ENCODE assay signal across 9 cellular contexts in the genomic region with DNA sequence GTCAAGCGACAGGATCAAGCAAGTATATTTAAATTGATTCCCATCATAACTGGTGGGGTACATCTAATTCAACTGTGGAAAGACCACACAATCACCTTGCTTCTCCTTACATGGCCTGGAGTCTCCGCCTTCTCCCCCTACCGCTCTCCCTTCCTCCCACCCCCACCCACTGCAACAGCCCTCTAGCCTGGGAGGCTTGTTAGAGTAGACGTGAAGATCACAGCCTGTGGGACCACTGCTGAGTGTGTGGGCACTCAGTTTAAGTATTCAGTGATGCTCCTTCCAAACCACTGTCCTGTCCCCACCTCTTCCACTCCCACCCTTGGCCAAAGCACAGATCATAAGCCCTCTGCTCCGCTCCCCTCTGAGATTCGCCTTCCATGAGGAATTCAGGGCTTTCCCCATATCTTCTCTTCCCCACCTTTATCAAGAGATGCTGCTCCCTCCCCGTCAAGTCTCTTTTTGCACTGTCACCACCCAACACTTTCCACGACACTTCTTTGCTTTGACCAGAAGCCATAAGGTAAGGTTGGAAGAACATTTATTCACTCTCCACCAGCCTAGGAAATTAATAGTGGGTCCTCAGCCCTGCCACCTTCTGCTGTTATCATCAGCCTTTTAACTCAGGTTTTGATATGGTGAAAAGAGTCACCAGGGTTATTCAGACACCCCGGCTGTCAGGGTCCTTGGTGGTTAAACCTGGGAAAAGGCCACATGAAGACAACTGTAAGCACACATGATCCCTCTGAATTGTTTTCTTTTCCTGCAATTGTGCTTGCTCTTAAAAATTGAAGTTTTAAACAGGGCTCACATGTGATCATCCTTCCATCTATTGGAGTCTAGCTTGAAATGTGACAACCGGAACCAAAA. TPM values are rescaled to one million over a fixed set of nuclear protein-coding genes. Genes with fewer than 3 reads are reported as not detected.
DNase-seq lines count a peak whose midpoint lies in the region; ATAC-seq and TF ChIP-seq lines count a peak whose summit lies in the region.
"Had no signal": no experiment of that assay in that cellular context is flagged by ENCODE, and none has a peak within 500 bp of the region (broad histone marks: within the 10 kb centered on the region; RNA-seq: fewer than 3 reads in every experiment).

No MANE protein-coding gene starts in this region.

- POLR2A ChIA-PET in GM10248 (lab: Yijun Ruan, JAX), result no interaction called here

- CTCF ChIA-PET in GM10248 (lab: Yijun Ruan, JAX), result interaction anchor here (0.7 to 1.6 kb wide), 5 partner anchors 13 to 35 kb away, joined by 3 to 6 read pairs (median 3); no protein-coding TSS in a partner anchor

- H3K27me3 Mint-ChIP-seq in CD4-positive, CD25-positive, alpha-beta regulatory T cell, result no peaks in the 10 kb centered on the region
- no peaks in the 10 kb centered on the region for H3K27me3 Mint-ChIP-seq in central memory CD8-positive, alpha-beta T cell
- no peaks in the 10 kb centered on the region for H3K27me3 Mint-ChIP-seq in natural killer cell (ENCODE audit: low read depth in 2 of 2)

- H3K4me1 Mint-ChIP-seq in CD4-positive, CD25-positive, alpha-beta regulatory T cell, result peaks cover 37 to 81% (median 61%) of the 10 kb centered on the region in 4 donors
- H3K4me1 Mint-ChIP-seq in central memory CD8-positive, alpha-beta T cell, result peaks cover 49% of the 10 kb centered on the region
- H3K4me1 Mint-ChIP-seq in natural killer cell, result peaks cover 42 to 47% of the 10 kb centered on the region in 2 donors

- no peaks in the 10 kb centered on the region for H3K9me3 Mint-ChIP-seq in CD4-positive, CD25-positive, alpha-beta regulatory T cell
- H3K9me3 Mint-ChIP-seq in central memory CD8-positive, alpha-beta T cell, result no peaks in the 10 kb centered on the region
- no peaks in the 10 kb centered on the region for H3K9me3 Mint-ChIP-seq in natural killer cell

- H3K36me3 Mint-ChIP-seq in CD4-positive, CD25-positive, alpha-beta regulatory T cell, result peaks cover 29% of the 10 kb centered on the region
- H3K36me3 Mint-ChIP-seq in central memory CD8-positive, alpha-beta T cell (ENCODE audit: insufficient read depth), result peaks cover 26% of the 10 kb centered on the region
- peaks cover 7% of the 10 kb centered on the region for H3K36me3 Mint-ChIP-seq in natural killer cell

- intact Hi-C loops in natural killer cell (cut with micrococcal nuclease), result loop anchor here (2.0 kb wide), 1 partner anchor 67 kb away; no protein-coding TSS in a partner anchor

- TF ChIP-seq CTCF in natural killer cell (IDR thresholded peaks at IDR 0.05) (no peak), GM10248 (IDR thresholded peaks at IDR 0.05; ENCODE audit: control extremely low read depth, extremely low read depth, low read depth, missing control alignments) (no peak)

- no peak for DNase-seq in CD4-positive, CD25-positive, alpha-beta regulatory T cell
- DNase-seq in central memory CD8-positive, alpha-beta T cell (ENCODE audit: low spot score in 2 of 2), result no peak
- no peak for DNase-seq in natural killer cell
- no peak for DNase-seq in GM10248 (ENCODE audit: extremely low spot score)
- no peak for DNase-seq in activated effector memory CD4-positive, alpha-beta T cell treated with anti-CD3 and anti-CD28 coated beads, Interleukin-2, amount 50 U/mL, for 16 hours
- DNase-seq: NCI-H524 had no signal

- H3K27ac Mint-ChIP-seq in CD4-positive, CD25-positive, alpha-beta regulatory T cell, result peak overlapping the region; percentile 16 to 100 (median 80)
- H3K27ac Mint-ChIP-seq in central memory CD8-positive, alpha-beta T cell (ENCODE audit: low read depth), result peak overlapping the region; percentile 68
- peak overlapping the region; percentile 99 to 100 for H3K27ac Mint-ChIP-seq in natural killer cell

- peak overlapping the region; percentile 98 for H3K4me3 ChIP-seq in CD4-positive, CD25-positive, alpha-beta regulatory T cell (ENCODE audit: low read depth, low read length)

- ATAC-seq in CD4-positive, CD25-positive, alpha-beta regulatory T cell (ENCODE audit: low read depth in 2 of 2), result no peak
- no peak for ATAC-seq in central memory CD8-positive, alpha-beta T cell (replicated peaks; ENCODE audit: extremely low read depth, poor library complexity, severe bottlenecking)
- ATAC-seq in natural killer cell (no peak), HG03342 (IDR thresholded peaks at IDR 0.05; ENCODE audit: unreplicated experiment) (no peak), HG02981 (IDR thresholded peaks at IDR 0.05; ENCODE audit: unreplicated experiment) (no peak)

- H3K4me3 Mint-ChIP-seq in CD4-positive, CD25-positive, alpha-beta regulatory T cell, result peak overlapping the region; percentile 99 to 100 (median 99)
- peak overlapping the region; percentile 98 for H3K4me3 Mint-ChIP-seq in central memory CD8-positive, alpha-beta T cell
- peak overlapping the region; percentile 98 for H3K4me3 Mint-ChIP-seq in natural killer cell

- no peaks in the 10 kb centered on the region for H3K9me3 ChIP-seq in CD4-positive, CD25-positive, alpha-beta regulatory T cell (ENCODE audit: control insufficient read depth in 2 of 2, low read length in 2 of 2)
- H3K9me3 ChIP-seq in KOPT-K1 (ENCODE audit: insufficient read depth, low read length, poor library complexity, severe bottlenecking), result no peaks in the 10 kb centered on the region

- peaks cover 10% of the 10 kb centered on the region for H3K36me3 ChIP-seq in CD4-positive, CD25-positive, alpha-beta regulatory T cell (ENCODE audit: control insufficient read depth, insufficient read depth, low read length)
- peaks cover 24% of the 10 kb centered on the region for H3K36me3 ChIP-seq in KOPT-K1 (ENCODE audit: insufficient read depth, low read length)

- H3K27ac ChIP-seq in CD4-positive, CD25-positive, alpha-beta regulatory T cell (ENCODE audit: insufficient read depth, low read length, poor library complexity, severe bottlenecking), result peak overlapping the region; percentile 98
- H3K27ac ChIP-seq in KOPT-K1 (ENCODE audit: low read depth, low read length, poor library complexity, severe bottlenecking), result peak overlapping the region; percentile 94

- H3K4me1 ChIP-seq in CD4-positive, CD25-positive, alpha-beta regulatory T cell (ENCODE audit: control insufficient read depth, insufficient read depth, low read length, poor library complexity, severe bottlenecking), result peaks cover 43% of the 10 kb centered on the region

- no peaks in the 10 kb centered on the region for H3K27me3 ChIP-seq in CD4-positive, CD25-positive, alpha-beta regulatory T cell (ENCODE audit: control insufficient read depth, insufficient read depth, low read length)

RNA-seq across cellular contexts. Expression of gene METTL4, which starts 1.7 kb away (rescaled TPM):
- 23.3 TPM for total RNA-seq in CD4-positive, CD25-positive, alpha-beta regulatory T cell
- 10 to 100 TPM; 15.1 to 20.8 (median 18.0) TPM for polyA plus RNA-seq in CD4-positive, CD25-positive, alpha-beta regulatory T cell
- 10 to 100 TPM in 2 of 3 donors, 1 to 10 TPM in 1; 9.1 to 11.3 (median 10.6) TPM for total RNA-seq in natural killer cell

RNA-seq across cellular contexts. Expression of gene NDC80, which starts 1.8 kb away (rescaled TPM):
- total RNA-seq in CD4-positive, CD25-positive, alpha-beta regulatory T cell, result 20.3 TPM
- polyA plus RNA-seq in CD4-positive, CD25-positive, alpha-beta regulatory T cell, result 10 to 100 TPM in 3 of 4 donors, 1 to 10 TPM in 1; 9.5 to 18.7 (median 11.1) TPM
- 1 to 10 TPM; 3.4 to 6.5 (median 5.5) TPM for total RNA-seq in natural killer cell
